ENCODE assay signal across 8 cellular contexts in genomic region chr17:2396568-2397246, GRCh38. TPM values are rescaled to one million over a fixed set of nuclear protein-coding genes. Genes with fewer than 3 reads are reported as not detected.
DNase-seq lines count a peak whose midpoint lies in the region; ATAC-seq, FAIRE-seq and TF ChIP-seq lines count a peak whose summit lies in the region.

No MANE protein-coding gene starts in this region.

- intact Hi-C loops in lower lobe of right lung (cut with DNase I) = no loop called here

- H3K27me3 Mint-ChIP-seq in activated CD4-positive, alpha-beta memory T cell treated with anti-CD3 and anti-CD28 coated beads, Interleukin-2, amount 10 ng/mL, durations not matched to agents 7 days and 5 days = no peaks in the 10 kb centered on the region
- H3K27me3 Mint-ChIP-seq in effector memory CD8-positive, alpha-beta T cell = no peaks in the 10 kb centered on the region

- DNase-seq in 8988T = peak; percentile 80
- DNase-seq in GM12891 (ENCODE audit: insufficient read length, low spot score) = no peak
- peak; percentile 62 for DNase-seq in NCI-H2196 treated with DMSO at 0.1 percent for 48 hours (lab: John Stamatoyannopoulos, UW; ENCODE audit: unreplicated experiment)
- DNase-seq in activated CD4-positive, alpha-beta memory T cell treated with anti-CD3 and anti-CD28 coated beads, Interleukin-2, amount 10 ng/mL, durations not matched to agents 7 days and 5 days = peak; percentile 68
- DNase-seq in effector memory CD8-positive, alpha-beta T cell = peak in 2 of 3 experiments; percentile 31 to 38
- DNase-seq in lower lobe of right lung = peak; percentile 95
- peak; percentile 48 to 56 for DNase-seq in stimulated activated CD8-positive, alpha-beta memory T cell treated with anti-CD3 and anti-CD28 coated beads, Interleukin-15, amount 100 ng/mL, for 48 hours (ENCODE audit: low read depth in 2 of 2)

- peaks cover 60% of the 10 kb centered on the region for H3K4me1 ChIP-seq in lower lobe of right lung

- TF ChIP-seq POLR2A in GM12891 (IDR thresholded peaks at IDR 0.05; ENCODE audit: low read depth, low read length) = no peak

- H3K9me3 ChIP-seq in lower lobe of right lung = no peaks in the 10 kb centered on the region

- peaks cover 8% of the 10 kb centered on the region for H3K36me3 Mint-ChIP-seq in activated CD4-positive, alpha-beta memory T cell treated with anti-CD3 and anti-CD28 coated beads, Interleukin-2, amount 10 ng/mL, durations not matched to agents 7 days and 5 days (ENCODE audit: low read depth)
- peaks cover 85% of the 10 kb centered on the region for H3K36me3 Mint-ChIP-seq in effector memory CD8-positive, alpha-beta T cell (ENCODE audit: insufficient read depth)

- H3K27me3 ChIP-seq in lower lobe of right lung (ENCODE audit: low read depth) = no peaks in the 10 kb centered on the region

- CTCF ChIA-PET in activated CD4-positive, alpha-beta memory T cell treated with anti-CD3 and anti-CD28 coated beads, Interleukin-2, amount 10 ng/mL, durations not matched to agents 7 days and 5 days (lab: Charles Lee) = interaction anchor here (11.2 kb wide), 1 partner anchor 19 kb away, joined by 80 read pairs; no protein-coding TSS in a partner anchor

- peaks cover 58% of the 10 kb centered on the region for H3K4me1 Mint-ChIP-seq in activated CD4-positive, alpha-beta memory T cell treated with anti-CD3 and anti-CD28 coated beads, Interleukin-2, amount 10 ng/mL, durations not matched to agents 7 days and 5 days
- peaks cover 50 to 52% of the 10 kb centered on the region in 2 donors for H3K4me1 Mint-ChIP-seq in effector memory CD8-positive, alpha-beta T cell (ENCODE audit: low read depth in 2 of 2)

- no peak for ATAC-seq in effector memory CD8-positive, alpha-beta T cell (replicated peaks)
- ATAC-seq in lower lobe of right lung (peak; percentile 43 to 44), HG02973 (IDR thresholded peaks at IDR 0.05; ENCODE audit: unreplicated experiment) (no peak)

- TF ChIP-seq CTCF in lower lobe of right lung (IDR thresholded peaks at IDR 0.05) = no peak

- peak overlapping the region; percentile 52 for H3K4me3 ChIP-seq in lower lobe of right lung

- FAIRE-seq in GM12891 (lab: Jason Lieb, UNC) = peak; percentile 82

- peak overlapping the region; percentile 76 for H3K27ac Mint-ChIP-seq in activated CD4-positive, alpha-beta memory T cell treated with anti-CD3 and anti-CD28 coated beads, Interleukin-2, amount 10 ng/mL, durations not matched to agents 7 days and 5 days
- peak overlapping the region; percentile 76 to 80 for H3K27ac Mint-ChIP-seq in effector memory CD8-positive, alpha-beta T cell

- H3K36me3 ChIP-seq in lower lobe of right lung = no peaks in the 10 kb centered on the region

- H3K27ac ChIP-seq in lower lobe of right lung = peak overlapping the region; percentile 100

- POLR2A ChIA-PET in activated CD4-positive, alpha-beta memory T cell treated with anti-CD3 and anti-CD28 coated beads, Interleukin-2, amount 10 ng/mL, durations not matched to agents 7 days and 5 days (lab: Charles Lee) = interaction anchor here (1.3 kb wide), 1 partner anchor 11 kb away, joined by 5 read pairs; no protein-coding TSS in a partner anchor

- H3K9me3 Mint-ChIP-seq in activated CD4-positive, alpha-beta memory T cell treated with anti-CD3 and anti-CD28 coated beads, Interleukin-2, amount 10 ng/mL, durations not matched to agents 7 days and 5 days = no peaks in the 10 kb centered on the region
- no peaks in the 10 kb centered on the region for H3K9me3 Mint-ChIP-seq in effector memory CD8-positive, alpha-beta T cell

- peak overlapping the region; percentile 41 for H3K4me3 Mint-ChIP-seq in activated CD4-positive, alpha-beta memory T cell treated with anti-CD3 and anti-CD28 coated beads, Interleukin-2, amount 10 ng/mL, durations not matched to agents 7 days and 5 days
- peak overlapping the region; percentile 90 to 98 for H3K4me3 Mint-ChIP-seq in effector memory CD8-positive, alpha-beta T cell

TF ChIP-seq in GM12891, 5 proteins besides CTCF, POLR2A, EP300 and RAD21:
- peak; percentile 18; the same call in 1 of the 2 replicates for TF ChIP-seq POLR2AphosphoS5 (IDR thresholded peaks at IDR 0.05; ENCODE audit: low read depth, low read length)
- no peak for TF ChIP-seq PAX5 (IDR thresholded peaks at IDR 0.05; ENCODE audit: insufficient read depth, low read length, severe bottlenecking)
- no peak for TF ChIP-seq TAF1 (IDR thresholded peaks at IDR 0.05; ENCODE audit: low read depth, low read length)
- 0 out of 2 replicates have a peak, but pooled peaks have one; percentile 30 for TF ChIP-seq SPI1 (IDR thresholded peaks at IDR 0.05; ENCODE audit: low read depth, low read length)
- no peak for TF ChIP-seq POU2F2 (IDR thresholded peaks at IDR 0.05; ENCODE audit: low read depth, low read length)
TF ChIP-seq in GM12891: peak in this region for 2.

RNA-seq across cellular contexts. Expression of gene MNT, which starts 4.2 kb away (rescaled TPM):
- polyA plus RNA-seq in GM12891 (2012; ENCODE audit: low read depth, missing spikeins) = 7.7 TPM
- total RNA-seq in activated CD4-positive, alpha-beta memory T cell treated with anti-CD3 and anti-CD28 coated beads, Interleukin-2, amount 10 ng/mL, durations not matched to agents 7 days and 5 days = 10 to 100 TPM; 29.1 to 29.9 TPM
- 32.6 TPM for total RNA-seq in lower lobe of right lung

RNA-seq across cellular contexts. Expression of gene SGSM2, which starts 59.4 kb away (rescaled TPM):
- 35.4 TPM for polyA plus RNA-seq in GM12891 (2012; ENCODE audit: low read depth, missing spikeins)
- total RNA-seq in activated CD4-positive, alpha-beta memory T cell treated with anti-CD3 and anti-CD28 coated beads, Interleukin-2, amount 10 ng/mL, durations not matched to agents 7 days and 5 days = 10 to 100 TPM; 45.4 to 49.4 TPM
- 55.4 TPM for total RNA-seq in lower lobe of right lung

Comparison
In these comparisons a context has a peak if more than half of its experiments do, and no peak if none do; other contexts are left out.
1. ATAC-seq: peak in lower lobe of right lung (2 of 2); none in effector memory CD8-positive, alpha-beta T cell (single experiment) and HG02973 (single experiment).